In genomic region chr7:139596626-139597025, GRCh38 we compare ENCODE assay signal across 20 cellular contexts.
DNase-seq lines count a peak whose midpoint lies in the region; ATAC-seq and TF ChIP-seq lines count a peak whose summit lies in the region.
"Had no signal": no experiment of that assay in that cellular context is flagged by ENCODE, and none has a peak within 500 bp of the region (broad histone marks: within the 10 kb centered on the region; RNA-seq: fewer than 3 reads in every experiment).

No MANE protein-coding gene starts in this region.

- H3K4me1 Mint-ChIP-seq in WTC11 (no peaks in the 10 kb centered on the region), mesothelial cell of epicardium (peaks cover 4% of the 10 kb centered on the region)
- H3K4me1 Mint-ChIP-seq: CD14-positive monocyte; CD4-positive, alpha-beta memory T cell had no signal

- H3K4ac ChIP-seq in IMR-90 (ENCODE audit: low read depth, low read length) = no peak overlapping the region
- H3K4ac ChIP-seq in trophoblast cell (ENCODE audit: low read depth, low read length) = no peak overlapping the region

- H2BK20ac ChIP-seq in IMR-90 (ENCODE audit: low read depth, low read length) = no peak overlapping the region

- POLR2A ChIA-PET in IMR-90 (lab: Charles Lee; ENCODE audit: unreplicated experiment) = no interaction called here
- POLR2A ChIA-PET in WTC11 (lab: Charles Lee) = no interaction called here

- TF ChIP-seq POLR2A in IMR-90 (IDR thresholded peaks at IDR 0.05; ENCODE audit: low read depth, low read length) = no peak

- no peak for TF ChIP-seq RAD21 in IMR-90 (IDR thresholded peaks at IDR 0.05; ENCODE audit: low read length)

- H3K4me3 Mint-ChIP-seq in WTC11 = no peak overlapping the region
- H3K4me3 Mint-ChIP-seq in mesothelial cell of epicardium = no peak overlapping the region
- H3K4me3 Mint-ChIP-seq: CD14-positive monocyte; CD4-positive, alpha-beta memory T cell; HFFc6 had no signal

- H2BK15ac ChIP-seq in IMR-90 (ENCODE audit: low read depth, low read length) = no peak overlapping the region

- H3K4me1 ChIP-seq in IMR-90 (ENCODE audit: control insufficient read depth, insufficient read depth, low read length) (peaks cover 2% of the 10 kb centered on the region; the same call in 1 of the 2 replicates), trophoblast cell (ENCODE audit: control insufficient read depth in 1 of 2, insufficient read depth in 2 of 2, low read length in 2 of 2) (no peaks in the 10 kb centered on the region)
- H3K4me1 ChIP-seq: A549 had no signal

- DNase-seq in IMR-90 (no peak), WTC11 (ENCODE audit: low spot score) (no peak), ecto neural progenitor cell (ENCODE audit: low spot score) (peak; percentile 30), trophoblast cell (no peak), mesothelial cell of epicardium (ENCODE audit: low spot score in 2 of 2, unreplicated experiment in 2 of 2) (no peak), KG1 (lab: John Stamatoyannopoulos, UW) (no peak), medulla oblongata (ENCODE audit: extremely low spot score) (no peak)
- DNase-seq: AML-193; CD4-positive, alpha-beta memory T cell; DMS153; DMS79; GDM1; GM23248; H7; HFFc6 had no signal

- H4K20me1 ChIP-seq in IMR-90 (ENCODE audit: insufficient read depth, low read length) = 0 out of 2 replicates have a peak, but pooled peaks cover 18% of the 10 kb centered on the region
- H4K20me1 ChIP-seq: BLaER1 had no signal

- H2BK120ac ChIP-seq in IMR-90 (ENCODE audit: low read depth, low read length) = no peak overlapping the region
- H2BK120ac ChIP-seq in trophoblast cell (ENCODE audit: insufficient read depth, low read length, poor library complexity) = no peak overlapping the region

- peak overlapping the region; percentile 13 for H2AFZ ChIP-seq in IMR-90 (replicated peaks; ENCODE audit: low read length, poor library complexity)
- no peak overlapping the region for H2AFZ ChIP-seq in trophoblast cell (ENCODE audit: insufficient read depth, low read length, poor library complexity)
- H2AFZ ChIP-seq: GM23248 had no signal

- ATAC-seq in IMR-90 (ENCODE audit: low read depth) = no peak
- ATAC-seq in WTC11 = peak; percentile 43
- ATAC-seq: A549, HCT116 had no signal

- no TSS peak for BruUV-seq in IMR-90 (replicated peaks; lab: Mats Ljungman, UMichigan)

- peaks cover 5% of the 10 kb centered on the region for H3K9me1 ChIP-seq in IMR-90 (ENCODE audit: insufficient read depth, low read length)

- H3K9ac ChIP-seq in IMR-90 (ENCODE audit: low read depth, low read length) (no peak overlapping the region), trophoblast cell (ENCODE audit: low read length) (no peak overlapping the region)
- H3K9ac ChIP-seq: BLaER1, GM23248 had no signal

- no peak overlapping the region for H3K14ac ChIP-seq in IMR-90 (replicated peaks; ENCODE audit: low read depth, low read length)
- no peak overlapping the region for H3K14ac ChIP-seq in trophoblast cell (ENCODE audit: low read length)

- no peak overlapping the region for H2BK5ac ChIP-seq in IMR-90 (ENCODE audit: low read depth, low read length, poor library complexity, severe bottlenecking)
- no peak overlapping the region for H2BK5ac ChIP-seq in trophoblast cell (ENCODE audit: low read depth, low read length, poor library complexity)

- H3K36me3 ChIP-seq in IMR-90 (ENCODE audit: control insufficient read depth, insufficient read depth, low read length) = peaks cover 73% of the 10 kb centered on the region
- peaks cover 8 to 11% of the 10 kb centered on the region in 2 experiments for H3K36me3 ChIP-seq in trophoblast cell (ENCODE audit: control insufficient read depth in 1 of 2, insufficient read depth in 2 of 2, low read length in 2 of 2)

- H3K79me1 ChIP-seq in IMR-90 (ENCODE audit: low read depth in 1 of 2, low read length in 2 of 2) = peaks cover 10 to 24% of the 10 kb centered on the region in 2 experiments; a peak in 3 of 4 replicates
- H3K79me1 ChIP-seq in trophoblast cell (ENCODE audit: low read length) = no peaks in the 10 kb centered on the region

- intact Hi-C loops in IMR-90 (cut with micrococcal nuclease) = no loop called here

- no peak overlapping the region for H3K18ac ChIP-seq in IMR-90 (ENCODE audit: low read depth, low read length)
- H3K18ac ChIP-seq in trophoblast cell (ENCODE audit: low read length) = no peak overlapping the region

- H3K23ac ChIP-seq in IMR-90 (ENCODE audit: low read depth, low read length) (no peak overlapping the region), trophoblast cell (ENCODE audit: low read length) (no peak overlapping the region)

- H2AK5ac ChIP-seq in IMR-90 (ENCODE audit: low read depth, low read length) (no peak overlapping the region), trophoblast cell (ENCODE audit: low read length) (no peak overlapping the region)

- H4K5ac ChIP-seq in IMR-90 (ENCODE audit: low read depth, low read length) = no peak overlapping the region

- WGBS in IMR-90 (ENCODE audit: extremely low coverage in 2 of 2, insufficient read length in 1 of 2), 2 experiments = 94% methylated on average over 8 of the region's 17 CpGs; no CpG with 5 or more reads in 1 of the 2 experiments
- no CpG with 5 or more reads among the region's 17 CpGs for WGBS in trophoblast cell (ENCODE audit: extremely low coverage, insufficient coverage, insufficient read length)

- no peak overlapping the region for H4K12ac ChIP-seq in trophoblast cell (ENCODE audit: low read depth, low read length)

- H2AK9ac ChIP-seq in IMR-90 (replicated peaks; ENCODE audit: low read depth, low read length, poor library complexity) = no peak overlapping the region

- H3K36me3 Mint-ChIP-seq in WTC11 (peaks cover 7% of the 10 kb centered on the region; the same call in 1 of the 2 replicates), mesothelial cell of epicardium (peaks cover 48% of the 10 kb centered on the region)

- H2BK12ac ChIP-seq in trophoblast cell (ENCODE audit: low read length) = no peak overlapping the region

- no peak overlapping the region for H3K56ac ChIP-seq in IMR-90 (ENCODE audit: extremely low read depth, insufficient read depth, low read length)

- no peaks in the 10 kb centered on the region for H3K27me3 ChIP-seq in IMR-90 (ENCODE audit: control insufficient read depth, insufficient read depth, low read length)
- H3K27me3 ChIP-seq in trophoblast cell (ENCODE audit: insufficient read depth, low read length) = no peaks in the 10 kb centered on the region
- H3K27me3 ChIP-seq: BLaER1 had no signal

- no peaks in the 10 kb centered on the region for H3K79me2 ChIP-seq in trophoblast cell (ENCODE audit: control insufficient read depth, insufficient read depth, low read length, poor library complexity)

- in situ Hi-C loops in IMR-90 (cut with MboI; ENCODE audit: low sequenced_read_pairs) = no loop called here

- no peaks in the 10 kb centered on the region for H3K9me3 Mint-ChIP-seq in WTC11
- H3K9me3 Mint-ChIP-seq in mesothelial cell of epicardium = no peaks in the 10 kb centered on the region
- H3K9me3 Mint-ChIP-seq: CD14-positive monocyte; CD4-positive, alpha-beta memory T cell; HFFc6 had no signal

- dilution Hi-C loops in IMR-90 (cut with HindIII; ENCODE audit: low sequenced_read_pairs, unreplicated experiment) = no loop called here

- H4K8ac ChIP-seq in IMR-90 (ENCODE audit: low read depth in 2 of 2, low read length in 2 of 2) (no peak overlapping the region), trophoblast cell (ENCODE audit: low read depth, low read length) (no peak overlapping the region)

- H3K27ac Mint-ChIP-seq in WTC11 (no peak overlapping the region), mesothelial cell of epicardium (no peak overlapping the region)
- H3K27ac Mint-ChIP-seq: CD14-positive monocyte; CD4-positive, alpha-beta memory T cell; HFFc6 had no signal

- TF ChIP-seq CTCF in IMR-90 (conservative IDR thresholded peaks at IDR 0.05; ENCODE audit: low read depth, low read length) (no peak), WTC11 (IDR thresholded peaks at IDR 0.05) (no peak), mesothelial cell of epicardium (IDR thresholded peaks at IDR 0.05; ENCODE audit: unreplicated experiment) (no peak)

- no peaks in the 10 kb centered on the region for H3K27me3 Mint-ChIP-seq in WTC11 (ENCODE audit: low read depth)
- no peaks in the 10 kb centered on the region for H3K27me3 Mint-ChIP-seq in mesothelial cell of epicardium (ENCODE audit: low read depth)
- H3K27me3 Mint-ChIP-seq: CD4-positive, alpha-beta memory T cell had no signal

- H3K27ac ChIP-seq in IMR-90 (ENCODE audit: insufficient read depth, low read length) (no peak overlapping the region), trophoblast cell (ENCODE audit: low read depth, low read length) (no peak overlapping the region)
- H3K27ac ChIP-seq: A549, BLaER1, GM23248, HL-60 had no signal

- H3K4me3 ChIP-seq in IMR-90 (ENCODE audit: insufficient read depth, low read depth, low read length) = no peak overlapping the region
- peak overlapping the region; percentile 18 for H3K4me3 ChIP-seq in trophoblast cell (ENCODE audit: low read depth, low read length)
- H3K4me3 ChIP-seq: A549, BLaER1, GM23248 had no signal

- CTCF ChIA-PET in IMR-90 (lab: Yijun Ruan, JAX) (no interaction called here), WTC11 (lab: Charles Lee) (interaction anchor here (1.1 kb wide), 1 partner anchor 406 kb away, joined by 6 read pairs; no protein-coding TSS in a partner anchor)

- H3K9me3 ChIP-seq in IMR-90 (ENCODE audit: control insufficient read depth, insufficient read depth, low read length) = no peaks in the 10 kb centered on the region
- H3K9me3 ChIP-seq in trophoblast cell (ENCODE audit: insufficient read depth, low read depth, low read length) = peaks cover 3% of the 10 kb centered on the region
- H3K9me3 ChIP-seq: A549, BLaER1 had no signal

- H4K91ac ChIP-seq in IMR-90 (ENCODE audit: insufficient read depth, low read depth, low read length) (no peak overlapping the region), trophoblast cell (ENCODE audit: low read depth, low read length) (no peak overlapping the region)

- no peak overlapping the region for H3K4me2 ChIP-seq in IMR-90 (ENCODE audit: low read depth, low read length)
- no peak overlapping the region for H3K4me2 ChIP-seq in trophoblast cell (ENCODE audit: low read length)
- H3K4me2 ChIP-seq: A549, BLaER1 had no signal

TF ChIP-seq in IMR-90, 13 proteins besides CTCF, POLR2A, EP300 and RAD21 (continues in another document):
- TF ChIP-seq SMC3 (IDR thresholded peaks at IDR 0.05; ENCODE audit: low read depth, low read length) (no peak), RFX5 (IDR thresholded peaks at IDR 0.05; ENCODE audit: low read depth, low read length) (no peak), FOS (IDR thresholded peaks at IDR 0.05; ENCODE audit: low read depth, low read length) (no peak)

TF ChIP-seq in WTC11, 78 proteins besides CTCF, POLR2A, EP300 and RAD21 (continues in another document):
- no peak for TF ChIP-seq SOX15 (CRISPR knock-in tag; IDR thresholded peaks at IDR 0.05)
- TF ChIP-seq SP1 (CRISPR knock-in tag; conservative IDR thresholded peaks at IDR 0.05) = no peak
